9 cellular contexts compared by ENCODE assay signal in the genomic region with DNA sequence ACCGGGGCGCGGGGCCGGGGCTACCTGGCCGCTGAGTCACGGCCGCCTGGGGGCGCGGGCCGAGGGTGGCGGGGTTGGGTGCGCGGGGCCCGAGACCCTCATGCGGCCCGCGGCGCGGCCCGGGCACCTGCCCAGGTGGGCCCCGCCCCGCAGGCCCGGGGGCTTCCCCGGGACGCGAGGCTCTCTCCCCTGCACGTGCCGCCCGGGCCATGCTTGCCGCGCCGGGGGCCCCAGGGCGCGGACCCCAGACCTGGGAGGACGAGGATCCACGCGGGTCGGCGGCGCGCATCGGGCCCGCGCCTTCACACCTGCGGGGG. TPM values are rescaled to one million over a fixed set of nuclear protein-coding genes. Genes with fewer than 3 reads are reported as not detected.
DNase-seq lines count a peak whose midpoint lies in the region; ATAC-seq and TF ChIP-seq lines count a peak whose summit lies in the region.
"Had no signal": no experiment of that assay in that cellular context is flagged by ENCODE, and none has a peak within 500 bp of the region (broad histone marks: within the 10 kb centered on the region; RNA-seq: fewer than 3 reads in every experiment).

No MANE protein-coding gene starts in this region.

- peaks cover 34% of the 10 kb centered on the region for H3K36me3 Mint-ChIP-seq in dendritic cell treated with granulocyte-macrophage colony-stimulating factor and Interleukin-4, amounts not matched to agents 40 ng/mL and 50 ng/mL, for 4 days (ENCODE audit: low read depth)
- H3K36me3 Mint-ChIP-seq in WTC11 = no peaks in the 10 kb centered on the region

- intact Hi-C loops in dendritic cell treated with granulocyte-macrophage colony-stimulating factor and Interleukin-4, amounts not matched to agents 40 ng/mL and 50 ng/mL, for 4 days (cut with micrococcal nuclease) = no loop called here

- H3K27me3 ChIP-seq in rectal smooth muscle tissue (ENCODE audit: control insufficient read depth, insufficient read depth, low read length) = no peaks in the 10 kb centered on the region

- DNase-seq in WTC11 (ENCODE audit: low spot score) (no peak), left lobe of liver (ENCODE audit: low spot score) (no peak), NCI-H2196 (lab: John Stamatoyannopoulos, UW; ENCODE audit: unreplicated experiment) (no peak), HT-29 (ENCODE audit: low spot score) (no peak)

- H3K4me1 ChIP-seq in rectal smooth muscle tissue (ENCODE audit: control insufficient read depth, insufficient read depth, low read length) = peaks cover 12% of the 10 kb centered on the region

- peak overlapping the region; percentile 95 for H3K27ac Mint-ChIP-seq in dendritic cell treated with granulocyte-macrophage colony-stimulating factor and Interleukin-4, amounts not matched to agents 40 ng/mL and 50 ng/mL, for 4 days
- no peak overlapping the region for H3K27ac Mint-ChIP-seq in WTC11

- H3K9ac ChIP-seq in rectal smooth muscle tissue (ENCODE audit: low read length) = peak overlapping the region; percentile 40

- H3K27ac ChIP-seq in rectal smooth muscle tissue (ENCODE audit: low read depth, low read length) = peak overlapping the region; percentile 92

- CTCF ChIA-PET in WTC11 (lab: Charles Lee) = no interaction called here

- ATAC-seq in GM18511 (IDR thresholded peaks at IDR 0.05; ENCODE audit: unreplicated experiment) = peak; percentile 23
- peak; percentile 12 for ATAC-seq in HG03108 (IDR thresholded peaks at IDR 0.05; ENCODE audit: unreplicated experiment)
- ATAC-seq in WTC11 = no peak
- ATAC-seq in left lobe of liver = no peak

- no peaks in the 10 kb centered on the region for H3K9me3 Mint-ChIP-seq in dendritic cell treated with granulocyte-macrophage colony-stimulating factor and Interleukin-4, amounts not matched to agents 40 ng/mL and 50 ng/mL, for 4 days
- no peaks in the 10 kb centered on the region for H3K9me3 Mint-ChIP-seq in WTC11

- no peak overlapping the region for H3K4me3 Mint-ChIP-seq in dendritic cell treated with granulocyte-macrophage colony-stimulating factor and Interleukin-4, amounts not matched to agents 40 ng/mL and 50 ng/mL, for 4 days
- H3K4me3 Mint-ChIP-seq in WTC11 = no peak overlapping the region

- peak overlapping the region; percentile 87 for H3K4me3 ChIP-seq in rectal smooth muscle tissue (ENCODE audit: low read length)

- H3K4me1 Mint-ChIP-seq in dendritic cell treated with granulocyte-macrophage colony-stimulating factor and Interleukin-4, amounts not matched to agents 40 ng/mL and 50 ng/mL, for 4 days (ENCODE audit: low read depth) = peaks cover 60% of the 10 kb centered on the region
- peaks cover 28% of the 10 kb centered on the region for H3K4me1 Mint-ChIP-seq in WTC11

- H3K27me3 Mint-ChIP-seq in dendritic cell treated with granulocyte-macrophage colony-stimulating factor and Interleukin-4, amounts not matched to agents 40 ng/mL and 50 ng/mL, for 4 days = no peaks in the 10 kb centered on the region
- H3K27me3 Mint-ChIP-seq in WTC11 (ENCODE audit: low read depth) = no peaks in the 10 kb centered on the region

- no peak for TF ChIP-seq CTCF in WTC11 (IDR thresholded peaks at IDR 0.05)

- POLR2A ChIA-PET in WTC11 (lab: Charles Lee) = no interaction called here

- no peaks in the 10 kb centered on the region for H3K36me3 ChIP-seq in rectal smooth muscle tissue (ENCODE audit: control insufficient read depth, insufficient read depth, low read length)

TF ChIP-seq in WTC11, 78 proteins besides CTCF, POLR2A, EP300 and RAD21 (continues in another document):
- TF ChIP-seq TEAD1 (CRISPR knock-in tag; IDR thresholded peaks at IDR 0.05) (no peak), SMAD3 (CRISPR knock-in tag; IDR thresholded peaks at IDR 0.05; ENCODE audit: borderline replicate concordance) (no peak), TP53 (CRISPR knock-in tag; IDR thresholded peaks at IDR 0.05) (no peak), FOXJ3 (CRISPR knock-in tag; IDR thresholded peaks at IDR 0.05; ENCODE audit: borderline replicate concordance) (no peak), MYBL2 (CRISPR knock-in tag; IDR thresholded peaks at IDR 0.05) (no peak), FOXK1 (CRISPR knock-in tag; IDR thresholded peaks at IDR 0.05) (no peak), NFE2L1 (CRISPR knock-in tag; IDR thresholded peaks at IDR 0.05) (no peak), ZNF219 (CRISPR knock-in tag; IDR thresholded peaks at IDR 0.05; ENCODE audit: borderline replicate concordance) (no peak), CREB1 (CRISPR knock-in tag; IDR thresholded peaks at IDR 0.05) (no peak), IRF2 (CRISPR knock-in tag; IDR thresholded peaks at IDR 0.05; ENCODE audit: borderline replicate concordance, low read depth) (no peak), ZNF317 (CRISPR knock-in tag; IDR thresholded peaks at IDR 0.05; ENCODE audit: borderline replicate concordance, low read depth) (no peak), STAT6 (CRISPR knock-in tag; conservative IDR thresholded peaks at IDR 0.05; ENCODE audit: low read depth) (no peak), RORB (CRISPR knock-in tag; IDR thresholded peaks at IDR 0.05) (no peak), ZNF121 (CRISPR knock-in tag; IDR thresholded peaks at IDR 0.05) (no peak), CBFB (CRISPR knock-in tag; IDR thresholded peaks at IDR 0.05; ENCODE audit: low read depth) (no peak)
- TF ChIP-seq, protein P1, sequence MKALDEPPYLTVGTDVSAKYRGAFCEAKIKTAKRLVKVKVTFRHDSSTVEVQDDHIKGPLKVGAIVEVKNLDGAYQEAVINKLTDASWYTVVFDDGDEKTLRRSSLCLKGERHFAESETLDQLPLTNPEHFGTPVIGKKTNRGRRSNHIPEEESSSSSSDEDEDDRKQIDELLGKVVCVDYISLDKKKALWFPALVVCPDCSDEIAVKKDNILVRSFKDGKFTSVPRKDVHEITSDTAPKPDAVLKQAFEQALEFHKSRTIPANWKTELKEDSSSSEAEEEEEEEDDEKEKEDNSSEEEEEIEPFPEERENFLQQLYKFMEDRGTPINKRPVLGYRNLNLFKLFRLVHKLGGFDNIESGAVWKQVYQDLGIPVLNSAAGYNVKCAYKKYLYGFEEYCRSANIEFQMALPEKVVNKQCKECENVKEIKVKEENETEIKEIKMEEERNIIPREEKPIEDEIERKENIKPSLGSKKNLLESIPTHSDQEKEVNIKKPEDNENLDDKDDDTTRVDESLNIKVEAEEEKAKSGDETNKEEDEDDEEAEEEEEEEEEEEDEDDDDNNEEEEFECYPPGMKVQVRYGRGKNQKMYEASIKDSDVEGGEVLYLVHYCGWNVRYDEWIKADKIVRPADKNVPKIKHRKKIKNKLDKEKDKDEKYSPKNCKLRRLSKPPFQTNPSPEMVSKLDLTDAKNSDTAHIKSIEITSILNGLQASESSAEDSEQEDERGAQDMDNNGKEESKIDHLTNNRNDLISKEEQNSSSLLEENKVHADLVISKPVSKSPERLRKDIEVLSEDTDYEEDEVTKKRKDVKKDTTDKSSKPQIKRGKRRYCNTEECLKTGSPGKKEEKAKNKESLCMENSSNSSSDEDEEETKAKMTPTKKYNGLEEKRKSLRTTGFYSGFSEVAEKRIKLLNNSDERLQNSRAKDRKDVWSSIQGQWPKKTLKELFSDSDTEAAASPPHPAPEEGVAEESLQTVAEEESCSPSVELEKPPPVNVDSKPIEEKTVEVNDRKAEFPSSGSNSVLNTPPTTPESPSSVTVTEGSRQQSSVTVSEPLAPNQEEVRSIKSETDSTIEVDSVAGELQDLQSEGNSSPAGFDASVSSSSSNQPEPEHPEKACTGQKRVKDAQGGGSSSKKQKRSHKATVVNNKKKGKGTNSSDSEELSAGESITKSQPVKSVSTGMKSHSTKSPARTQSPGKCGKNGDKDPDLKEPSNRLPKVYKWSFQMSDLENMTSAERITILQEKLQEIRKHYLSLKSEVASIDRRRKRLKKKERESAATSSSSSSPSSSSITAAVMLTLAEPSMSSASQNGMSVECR (CRISPR knock-in tag; IDR thresholded peaks at IDR 0.05; ENCODE audit: borderline replicate concordance) = no peak
- TF ChIP-seq, protein P2, sequence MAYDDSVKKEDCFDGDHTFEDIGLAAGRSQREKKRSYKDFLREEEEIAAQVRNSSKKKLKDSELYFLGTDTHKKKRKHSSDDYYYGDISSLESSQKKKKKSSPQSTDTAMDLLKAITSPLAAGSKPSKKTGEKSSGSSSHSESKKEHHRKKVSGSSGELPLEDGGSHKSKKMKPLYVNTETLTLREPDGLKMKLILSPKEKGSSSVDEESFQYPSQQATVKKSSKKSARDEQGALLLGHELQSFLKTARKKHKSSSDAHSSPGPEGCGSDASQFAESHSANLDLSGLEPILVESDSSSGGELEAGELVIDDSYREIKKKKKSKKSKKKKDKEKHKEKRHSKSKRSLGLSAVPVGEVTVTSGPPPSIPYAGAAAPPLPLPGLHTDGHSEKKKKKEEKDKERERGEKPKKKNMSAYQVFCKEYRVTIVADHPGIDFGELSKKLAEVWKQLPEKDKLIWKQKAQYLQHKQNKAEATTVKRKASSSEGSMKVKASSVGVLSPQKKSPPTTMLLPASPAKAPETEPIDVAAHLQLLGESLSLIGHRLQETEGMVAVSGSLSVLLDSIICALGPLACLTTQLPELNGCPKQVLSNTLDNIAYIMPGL (CRISPR knock-in tag; IDR thresholded peaks at IDR 0.05) = no peak

RNA-seq across cellular contexts. Expression of gene MAFK, which starts 0.4 kb away (rescaled TPM):
- total RNA-seq in WTC11 (2021) (15.7 to 21.7 TPM (median 18.7 TPM) in 3 replicates), left lobe of liver (11.6 TPM)
- total RNA-seq in HT-29 (2014; rRNA removed; shearing (Covaris generic)) = 92.6 and 95.0 TPM in 2 replicates

RNA-seq across cellular contexts. Expression of gene TMEM184A, which starts 25.1 kb away (rescaled TPM):
- total RNA-seq in WTC11 (2021) (1.3 to 1.4 TPM (median 1.3 TPM) in 3 replicates), left lobe of liver (44.6 TPM)
- 47.2 and 50.9 TPM in 2 replicates for total RNA-seq in HT-29 (2014; rRNA removed; shearing (Covaris generic))
- total RNA-seq: T-helper 2 cell treated with Interferon-gamma antibody and Interleukin-4, amounts not matched to agents 100 ng/mL and 5 ng/mL, for 36 hours had no signal

RNA-seq across cellular contexts. Expression of gene INTS1, which starts 26.7 kb away (rescaled TPM):
- total RNA-seq in WTC11 (2021) (143 to 161 TPM (median 150 TPM) in 3 replicates), left lobe of liver (55.5 TPM)
- 117 and 141 TPM in 2 replicates for total RNA-seq in HT-29 (2014; rRNA removed; shearing (Covaris generic))

RNA-seq across cellular contexts. Expression of gene PSMG3, which starts 38.9 kb away (rescaled TPM):
- total RNA-seq in WTC11 (2021) (33.3 to 50.7 TPM (median 45.9 TPM) in 3 replicates), left lobe of liver (10.7 TPM)
- total RNA-seq in HT-29 (2014; rRNA removed; shearing (Covaris generic)) = 129 and 149 TPM in 2 replicates

Comparison
In these comparisons a context has a peak if more than half of its experiments do, and no peak if none do; other contexts are left out.
1. ATAC-seq: peak in GM18511 (single experiment) and HG03108 (single experiment); none in WTC11 (single experiment) and left lobe of liver (single experiment).
2. RNA of gene TMEM184A, which starts 25.1 kb away (total RNA-seq): 47.2 to 50.9 TPM in HT-29 and 44.6 TPM in left lobe of liver (single experiment); 1.3 to 1.4 TPM in WTC11; every median in the first group is over 10 times any median in the second.